Comparison of ENCODE assay signal across 35 cellular contexts in the genomic region with DNA sequence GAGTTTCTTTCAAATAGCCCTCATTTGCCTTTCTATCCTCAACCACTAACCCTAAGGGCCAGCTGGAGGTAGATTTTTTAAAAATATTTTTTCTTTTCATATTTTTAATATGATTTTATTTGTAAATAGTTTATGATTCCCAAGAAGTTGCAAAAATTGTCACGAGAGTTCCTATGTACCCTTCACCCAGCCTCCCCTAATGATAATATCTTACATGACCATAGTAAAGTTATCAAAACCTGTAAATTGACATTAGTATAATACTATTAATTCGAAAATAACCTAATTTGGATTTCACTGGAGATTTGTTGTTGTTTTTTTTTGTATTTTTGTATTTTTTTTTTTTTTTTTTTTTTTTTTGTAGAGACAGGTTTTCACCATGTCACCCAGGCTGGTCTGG.
"Had no signal": no experiment of that assay in that cellular context is flagged by ENCODE, and none has a peak within 500 bp of the region (broad histone marks: within the 10 kb centered on the region; RNA-seq: fewer than 3 reads in every experiment).

No MANE protein-coding gene starts in this region.

- H3K27me3 ChIP-seq: MG63 had no signal

- H3K9ac ChIP-seq: KMS-11 had no signal

- H3K4me3 ChIP-seq: MG63 had no signal

- H3K36me3 ChIP-seq: MG63 had no signal

- H3K4me2 ChIP-seq: KMS-11 had no signal

- H3K27ac ChIP-seq: KMS-11 had no signal

- DNase-seq: Karpas-422, Kasumi-1, KG1, MG63, MM.1S, MV-4-11, NCI-H1048, NCI-H1092, NCI-H1092 treated with DMSO at 0.1 percent for 48 hours, NCI-H1105, NCI-H1105 treated with DMSO at 0.1 percent for 48 hours, NCI-H1417, NCI-H1436, NCI-H1436 treated with DMSO at 0.1 percent for 48 hours, NCI-H146, NCI-H1694, NCI-H1694 treated with DMSO at 0.1 percent for 48 hours, NCI-H187, NCI-H187 treated with DMSO at 0.1 percent for 48 hours, NCI-H1930, NCI-H2029, NCI-H2029 treated with DMSO at 0.1 percent for 48 hours, NCI-H2081, NCI-H2081 treated with DMSO at 0.1 percent for 48 hours, NCI-H2107, NCI-H2171, NCI-H2171 treated with DMSO at 0.1 percent for 48 hours, NCI-H2227 treated with DMSO at 0.1 percent for 48 hours, NCI-H226, NCI-H345, NCI-H446, NCI-H446 treated with DMSO at 0.1 percent for 48 hours, NCI-H510A, NCI-H510A treated with DMSO at 0.1 percent for 48 hours had no signal
